In the genomic region with DNA sequence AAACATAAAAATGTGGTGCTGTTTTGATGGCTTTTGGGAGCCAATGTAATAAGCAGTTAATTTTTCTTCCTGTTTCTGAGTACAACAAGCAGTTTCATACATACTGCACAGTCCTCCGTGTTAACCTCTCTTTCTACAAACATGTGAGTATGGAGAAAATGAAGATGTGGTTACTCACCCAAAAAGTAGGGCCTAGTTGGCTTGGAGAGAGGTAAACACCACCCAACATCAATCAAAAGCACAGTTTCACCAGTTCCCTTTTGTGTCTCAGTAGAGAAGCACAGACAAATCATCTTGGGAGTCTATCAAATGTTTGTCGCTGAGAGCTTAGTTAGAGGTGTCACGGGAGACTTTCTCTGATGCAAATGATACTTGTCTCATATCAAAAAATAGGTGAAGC, we compare ENCODE assay signal across 26 cellular contexts.
"Had no signal": no experiment of that assay in that cellular context is flagged by ENCODE, and none has a peak within 500 bp of the region (broad histone marks: within the 10 kb centered on the region; RNA-seq: fewer than 3 reads in every experiment).

No MANE protein-coding gene starts in this region.

- H3K9ac ChIP-seq: neural progenitor cell had no signal

- H3K4me3 ChIP-seq: esophagus muscularis mucosa, gastroesophageal sphincter, left ventricle myocardium inferior, lower lobe of right lung, neural progenitor cell, ovary, right atrium auricular region, sigmoid colon, skin epidermis, testis, tibial nerve, upper lobe of right lung, vagina had no signal

- H3K9me3 Mint-ChIP-seq: mesothelial cell of epicardium; neural progenitor cell; stimulated activated naive CD8-positive, alpha-beta T cell treated with anti-CD3 and anti-CD28 coated beads, Interleukin-15, amount 100 ng/mL, for 72 hours had no signal

- H3K36me3 ChIP-seq: esophagus muscularis mucosa, gastroesophageal sphincter, left ventricle myocardium inferior, lower lobe of right lung, neural progenitor cell, ovary, right atrium auricular region, sigmoid colon, tibial nerve, upper lobe of right lung, vagina had no signal

- H3K4me1 Mint-ChIP-seq: immature natural killer cell; memory B cell; mesothelial cell of epicardium; neural progenitor cell; stimulated activated naive B cell treated with anti-CD40 and anti-IgM and Interleukin-4, amounts not matched to agents 10 μg/mL and 1 μg/mL and 100 μg/mL, for 72 hours; stimulated activated naive CD8-positive, alpha-beta T cell treated with anti-CD3 and anti-CD28 coated beads, Interleukin-15, amount 100 ng/mL, for 72 hours had no signal

- H3K4me3 Mint-ChIP-seq: effector memory CD8-positive, alpha-beta T cell; immature natural killer cell; memory B cell; mesothelial cell of epicardium; natural killer cell treated with Interleukin-12 subunit alpha and Interleukin-12 subunit beta and Interleukin-15 and Interleukin-18, amount 100 ng/mL, for 72 hours; neural progenitor cell; stimulated activated naive B cell treated with anti-CD40 and anti-IgM and Interleukin-4, amounts not matched to agents 10 μg/mL and 1 μg/mL and 100 μg/mL, for 72 hours; stimulated activated naive CD8-positive, alpha-beta T cell treated with anti-CD3 and anti-CD28 coated beads, Interleukin-15, amount 100 ng/mL, for 72 hours had no signal

- H3K27me3 ChIP-seq: esophagus muscularis mucosa, gastroesophageal sphincter, neural progenitor cell, ovary, right atrium auricular region, sigmoid colon, testis, tibial nerve, upper lobe of right lung, vagina had no signal

- H3K36me3 Mint-ChIP-seq: immature natural killer cell; memory B cell; mesothelial cell of epicardium; natural killer cell treated with Interleukin-12 subunit alpha and Interleukin-12 subunit beta and Interleukin-15 and Interleukin-18, amount 100 ng/mL, for 72 hours; neural progenitor cell; stimulated activated naive B cell treated with anti-CD40 and anti-IgM and Interleukin-4, amounts not matched to agents 10 μg/mL and 1 μg/mL and 100 μg/mL, for 72 hours had no signal

- H3K9me3 ChIP-seq: esophagus muscularis mucosa, gastroesophageal sphincter, left ventricle myocardium inferior, lower lobe of right lung, ovary, right atrium auricular region, testis, tibial nerve, upper lobe of right lung, vagina had no signal

- H3K27me3 Mint-ChIP-seq: effector memory CD8-positive, alpha-beta T cell; memory B cell; natural killer cell treated with Interleukin-12 subunit alpha and Interleukin-12 subunit beta and Interleukin-15 and Interleukin-18, amount 100 ng/mL, for 72 hours; stimulated activated naive B cell treated with anti-CD40 and anti-IgM and Interleukin-4, amounts not matched to agents 10 μg/mL and 1 μg/mL and 100 μg/mL, for 72 hours; stimulated activated naive CD8-positive, alpha-beta T cell treated with anti-CD3 and anti-CD28 coated beads, Interleukin-15, amount 100 ng/mL, for 72 hours had no signal

- H3K27ac Mint-ChIP-seq: effector memory CD8-positive, alpha-beta T cell; immature natural killer cell; memory B cell; mesothelial cell of epicardium; natural killer cell treated with Interleukin-12 subunit alpha and Interleukin-12 subunit beta and Interleukin-15 and Interleukin-18, amount 100 ng/mL, for 72 hours; neural progenitor cell; stimulated activated naive B cell treated with anti-CD40 and anti-IgM and Interleukin-4, amounts not matched to agents 10 μg/mL and 1 μg/mL and 100 μg/mL, for 72 hours; stimulated activated naive CD8-positive, alpha-beta T cell treated with anti-CD3 and anti-CD28 coated beads, Interleukin-15, amount 100 ng/mL, for 72 hours had no signal

- H3K4me2 ChIP-seq: neural progenitor cell had no signal

- DNase-seq: effector memory CD8-positive, alpha-beta T cell; immature natural killer cell; kidney; left cardiac atrium; left ventricle myocardium inferior; lower lobe of right lung; nucleus accumbens; ovary; sigmoid colon; stimulated activated CD4-positive, alpha-beta T cell treated with anti-CD3 and anti-CD28 coated beads, Interleukin-2, amount 100 ng/mL, for 24 hours; stimulated activated CD4-positive, alpha-beta T cell treated with anti-CD3 and anti-CD28 coated beads, Interleukin-4, amount 100 ng/mL, for 4 hours; stimulated activated naive B cell treated with anti-CD40 and anti-IgM and Interleukin-4, amounts not matched to agents 10 μg/mL and 1 μg/mL and 100 μg/mL, for 72 hours; stimulated activated naive CD8-positive, alpha-beta T cell treated with anti-CD3 and anti-CD28 coated beads, Interleukin-15, amount 100 ng/mL, for 72 hours; testis; upper lobe of right lung had no signal

- FAIRE-seq: kidney had no signal

- ATAC-seq: effector memory CD8-positive, alpha-beta T cell; gastroesophageal sphincter; left cardiac atrium; lower lobe of right lung; natural killer cell treated with Interleukin-12 subunit alpha and Interleukin-12 subunit beta and Interleukin-15 and Interleukin-18, amount 100 ng/mL, for 72 hours; stimulated activated naive CD8-positive, alpha-beta T cell treated with anti-CD3 and anti-CD28 coated beads, Interleukin-15, amount 100 ng/mL, for 72 hours; upper lobe of right lung had no signal

- H2AFZ ChIP-seq: neural progenitor cell had no signal

- H3K4me1 ChIP-seq: esophagus muscularis mucosa, gastroesophageal sphincter, left ventricle myocardium inferior, lower lobe of right lung, neural progenitor cell, right atrium auricular region, sigmoid colon, testis, tibial nerve, upper lobe of right lung, vagina had no signal

- H3K27ac ChIP-seq: epithelial cell of prostate, esophagus muscularis mucosa, gastroesophageal sphincter, left ventricle myocardium inferior, lower lobe of right lung, neural progenitor cell, ovary, right atrium auricular region, sigmoid colon, skin epidermis, testis, tibial nerve, upper lobe of right lung, vagina had no signal
